8 cellular contexts compared by ENCODE assay signal in genomic region chr20:18224968-18225568, GRCh38.
DNase-seq lines count a peak whose midpoint lies in the region; ATAC-seq and TF ChIP-seq lines count a peak whose summit lies in the region.
"Had no signal": no experiment of that assay in that cellular context is flagged by ENCODE, and none has a peak within 500 bp of the region (broad histone marks: within the 10 kb centered on the region; RNA-seq: fewer than 3 reads in every experiment).

No MANE protein-coding gene starts in this region.

- CTCF ChIA-PET in activated CD8-positive, alpha-beta T cell treated with anti-CD3 and anti-CD28 coated beads, Interleukin-2, amount 10 ng/mL, durations not matched to agents 7 days and 5 days (lab: Charles Lee), result no interaction called here

- peaks cover 3% of the 10 kb centered on the region for H3K9me3 Mint-ChIP-seq in chondrocyte (ENCODE audit: low read depth)
- no peaks in the 10 kb centered on the region for H3K9me3 Mint-ChIP-seq in activated CD8-positive, alpha-beta T cell treated with anti-CD3 and anti-CD28 coated beads, Interleukin-2, amount 10 ng/mL, durations not matched to agents 7 days and 5 days (ENCODE audit: insufficient read depth)

- H3K4me3 ChIP-seq in tibial nerve, result no peak overlapping the region

- DNase-seq in LHCN-M2 (ENCODE audit: low read depth) (peak; percentile 78), chondrocyte (ENCODE audit: low spot score) (no peak), kidney glomerular epithelial cell (lab: John Stamatoyannopoulos, UW) (peak; percentile 45), tibial nerve (ENCODE audit: low spot score in 2 of 2) (peak; percentile 42 to 52)
- no peak for DNase-seq in activated CD8-positive, alpha-beta T cell treated with anti-CD3 and anti-CD28 coated beads, Interleukin-2, amount 10 ng/mL, durations not matched to agents 7 days and 5 days

- peaks cover 27% of the 10 kb centered on the region for H3K4me1 Mint-ChIP-seq in chondrocyte (ENCODE audit: low read depth)
- no peaks in the 10 kb centered on the region for H3K4me1 Mint-ChIP-seq in activated CD8-positive, alpha-beta T cell treated with anti-CD3 and anti-CD28 coated beads, Interleukin-2, amount 10 ng/mL, durations not matched to agents 7 days and 5 days (ENCODE audit: low read depth)

- no peaks in the 10 kb centered on the region for H3K27me3 ChIP-seq in tibial nerve

- peaks cover 4% of the 10 kb centered on the region for H3K27me3 Mint-ChIP-seq in chondrocyte (ENCODE audit: low read depth)
- H3K27me3 Mint-ChIP-seq in activated CD8-positive, alpha-beta T cell treated with anti-CD3 and anti-CD28 coated beads, Interleukin-2, amount 10 ng/mL, durations not matched to agents 7 days and 5 days (ENCODE audit: low read depth), result peaks cover 16% of the 10 kb centered on the region

- peaks cover 0 to 21% (median 12%) of the 10 kb centered on the region in 4 donors for H3K4me1 ChIP-seq in tibial nerve

- H3K4me3 Mint-ChIP-seq in chondrocyte (ENCODE audit: unreplicated experiment), result peak overlapping the region; percentile 29
- H3K4me3 Mint-ChIP-seq in activated CD8-positive, alpha-beta T cell treated with anti-CD3 and anti-CD28 coated beads, Interleukin-2, amount 10 ng/mL, durations not matched to agents 7 days and 5 days, result no peak overlapping the region

- TF ChIP-seq CTCF in chondrocyte (IDR thresholded peaks at IDR 0.05) (no peak), tibial nerve (IDR thresholded peaks at IDR 0.05) (no peak)

- peaks cover 2% of the 10 kb centered on the region for H3K36me3 Mint-ChIP-seq in chondrocyte (ENCODE audit: low read depth)
- no peaks in the 10 kb centered on the region for H3K36me3 Mint-ChIP-seq in activated CD8-positive, alpha-beta T cell treated with anti-CD3 and anti-CD28 coated beads, Interleukin-2, amount 10 ng/mL, durations not matched to agents 7 days and 5 days (ENCODE audit: low read depth)

- POLR2A ChIA-PET in activated CD8-positive, alpha-beta T cell treated with anti-CD3 and anti-CD28 coated beads, Interleukin-2, amount 10 ng/mL, durations not matched to agents 7 days and 5 days (lab: Charles Lee), result interaction anchor here (0.7 kb wide), 1 partner anchor 20 kb away, joined by 3 read pairs; no protein-coding TSS in a partner anchor

- peak overlapping the region in 1 of 4 donors; percentile 39 for H3K27ac ChIP-seq in tibial nerve
- H3K27ac ChIP-seq: KMS-11 had no signal

- peaks cover 0 to 6% (median 0%) of the 10 kb centered on the region in 4 donors for H3K9me3 ChIP-seq in tibial nerve

- H3K27ac Mint-ChIP-seq in chondrocyte (ENCODE audit: unreplicated experiment), result peak overlapping the region; percentile 27
- H3K27ac Mint-ChIP-seq in activated CD8-positive, alpha-beta T cell treated with anti-CD3 and anti-CD28 coated beads, Interleukin-2, amount 10 ng/mL, durations not matched to agents 7 days and 5 days, result no peak overlapping the region

- no peak for TF ChIP-seq POLR2A in tibial nerve (IDR thresholded peaks at IDR 0.05)

- ATAC-seq in GM18867 (IDR thresholded peaks at IDR 0.05; ENCODE audit: unreplicated experiment), result no peak
- no peak for ATAC-seq in activated CD8-positive, alpha-beta T cell treated with anti-CD3 and anti-CD28 coated beads, Interleukin-2, amount 10 ng/mL, durations not matched to agents 7 days and 5 days
- ATAC-seq in HG02852 (IDR thresholded peaks at IDR 0.05; ENCODE audit: unreplicated experiment), result no peak

- no peaks in the 10 kb centered on the region for H3K36me3 ChIP-seq in tibial nerve

- WGBS in tibial nerve, 2 donors, result 13 to 22% methylated on average over 9 of the region's 9 CpGs

- TF ChIP-seq EP300 in tibial nerve (IDR thresholded peaks at IDR 0.05), result peak in 1 of 2 donors; percentile 16

Comparison
In these comparisons a context has a peak if more than half of its experiments do, and no peak if none do; other contexts are left out.
1. DNase-seq: peak in LHCN-M2 (single experiment), kidney glomerular epithelial cell (single experiment) and tibial nerve (2 of 2); none in chondrocyte (single experiment) and activated CD8-positive, alpha-beta T cell treated with anti-CD3 and anti-CD28 coated beads, Interleukin-2, amount 10 ng/mL, durations not matched to agents 7 days and 5 days (single experiment).